In the genomic region with DNA sequence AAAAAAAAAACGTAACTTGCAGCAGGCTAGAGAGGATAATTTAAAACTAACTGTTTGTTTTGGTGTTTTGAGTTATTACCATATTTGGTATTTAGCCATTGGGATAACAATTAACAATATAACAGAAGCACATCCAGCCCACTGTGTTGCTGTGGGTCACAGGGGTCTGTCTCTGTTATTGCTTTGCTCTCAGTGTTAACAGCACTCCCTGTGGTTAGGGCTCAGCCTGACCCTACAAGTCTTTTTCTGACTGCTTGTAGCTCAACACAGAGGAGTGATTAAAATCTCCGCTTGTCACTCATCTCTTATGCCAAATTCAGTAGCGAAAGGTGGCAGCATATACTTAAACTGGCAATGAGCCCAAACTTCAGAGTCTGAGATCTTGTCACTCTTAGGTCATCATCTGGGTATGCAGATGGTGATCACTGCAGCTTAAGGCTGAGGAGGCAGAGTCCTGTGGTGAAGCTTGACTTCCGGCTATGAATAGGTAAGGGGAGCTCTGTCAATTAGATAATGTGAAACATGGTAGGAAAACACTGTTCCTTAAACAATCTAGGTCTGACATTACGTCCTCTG, we compare ENCODE assay signal across 14 cellular contexts.
DNase-seq lines count a peak whose midpoint lies in the region; ATAC-seq, FAIRE-seq and TF ChIP-seq lines count a peak whose summit lies in the region.
"Had no signal": no experiment of that assay in that cellular context is flagged by ENCODE, and none has a peak within 500 bp of the region (broad histone marks: within the 10 kb centered on the region; RNA-seq: fewer than 3 reads in every experiment).

No MANE protein-coding gene starts in this region.

- peak overlapping the region; percentile 4 for H3K4me2 ChIP-seq in osteoblast (ENCODE audit: insufficient read depth, low read length)

- no peak overlapping the region for H3K4me3 Mint-ChIP-seq in endothelial cell (ENCODE audit: unreplicated experiment)
- H3K4me3 Mint-ChIP-seq: CD4-positive, alpha-beta memory T cell had no signal

- H3K27me3 Mint-ChIP-seq in endothelial cell (ENCODE audit: unreplicated experiment) = no peaks in the 10 kb centered on the region

- H2AFZ ChIP-seq in osteoblast (ENCODE audit: low read length) = no peak overlapping the region

- no peak for TF ChIP-seq POLR2A in body of pancreas (IDR thresholded peaks at IDR 0.05)

- H3K9me3 ChIP-seq in HEK293 (ENCODE audit: control insufficient read depth, insufficient read depth, low read depth, low read length) (no peaks in the 10 kb centered on the region), osteoblast (ENCODE audit: low read depth, low read length) (no peaks in the 10 kb centered on the region), body of pancreas (no peaks in the 10 kb centered on the region), pancreas (no peaks in the 10 kb centered on the region)
- H3K9me3 ChIP-seq: mucosa of descending colon, upper lobe of right lung had no signal

- POLR2A ChIA-PET in HEK293 (lab: Yijun Ruan, JAX) = interaction anchor here (0.6 kb wide), 1 partner anchor 459 kb away, joined by 9 read pairs; no protein-coding TSS in a partner anchor

- H3K27ac Mint-ChIP-seq in endothelial cell (ENCODE audit: unreplicated experiment) = peak overlapping the region; percentile 34
- H3K27ac Mint-ChIP-seq: CD4-positive, alpha-beta memory T cell had no signal

- intact Hi-C loops in body of pancreas (cut with DNase I) (loop anchor here (10.0 kb wide), 2 partner anchors 349 to 469 kb away; no protein-coding TSS in a partner anchor), pancreas (cut with DNase I) (loop anchor here in 1 of 3 donors (10.0 kb wide), 1 partner anchor 469 kb away; no protein-coding TSS in a partner anchor)

- no peaks in the 10 kb centered on the region for H3K79me2 ChIP-seq in osteoblast (ENCODE audit: insufficient read depth, low read length)

- CTCF ChIA-PET in HEK293 (lab: Yijun Ruan, JAX) = interaction anchor here (0.7 to 2.5 kb wide), 6 partner anchors 54 to 469 kb away, joined by 3 to 11 read pairs (median 3); partner anchors contain the start of gene SCN2A

- no peaks in the 10 kb centered on the region for H4K20me1 ChIP-seq in osteoblast (ENCODE audit: insufficient read depth, low read length)

- FAIRE-seq in pancreas (lab: Jason Lieb, UNC) = no peak
- FAIRE-seq: HepG2 had no signal

- H3K27ac ChIP-seq in HEK293 (ENCODE audit: extremely low read depth, low read depth, low read length) (no peak overlapping the region), osteoblast (ENCODE audit: low read depth, low read length) (no peak overlapping the region), body of pancreas (no peak overlapping the region), pancreas (no peak overlapping the region)
- H3K27ac ChIP-seq: skin epidermis, upper lobe of right lung had no signal

- peaks cover 4% of the 10 kb centered on the region for H3K36me3 Mint-ChIP-seq in endothelial cell (ENCODE audit: low read depth, unreplicated experiment)
- H3K36me3 Mint-ChIP-seq: CD4-positive, alpha-beta memory T cell had no signal

- H3K4me3 ChIP-seq in HEK293 (ENCODE audit: low read depth, low read length) (no peak overlapping the region), osteoblast (ENCODE audit: insufficient read depth, low read length) (no peak overlapping the region), body of pancreas (no peak overlapping the region), pancreas (no peak overlapping the region)
- H3K4me3 ChIP-seq: mucosa of descending colon, skin epidermis, upper lobe of right lung had no signal

- H3K27me3 ChIP-seq in osteoblast (ENCODE audit: insufficient read depth, low read length) (no peaks in the 10 kb centered on the region), body of pancreas (no peaks in the 10 kb centered on the region), pancreas (no peaks in the 10 kb centered on the region)
- H3K27me3 ChIP-seq: upper lobe of right lung had no signal

- peak; percentile 86 for DNase-seq in NCI-H748 (lab: John Stamatoyannopoulos, UW; ENCODE audit: unreplicated experiment)
- DNase-seq in endothelial cell (ENCODE audit: low spot score) = no peak
- no peak for DNase-seq in osteoblast (ENCODE audit: insufficient read length, low spot score, missing footprints)
- DNase-seq in body of pancreas = no peak
- no peak for DNase-seq in NCI-H1092 treated with DMSO at 0.1 percent for 48 hours (lab: John Stamatoyannopoulos, UW)
- DNase-seq in pancreas = no peak
- DNase-seq in activated gamma-delta T cell treated with Interleukin-2 at 50 U/mL for 16 hours = no peak
- DNase-seq: activated effector memory CD4-positive, alpha-beta T cell treated with Interleukin-2 at 50 U/mL for 16 hours; CD4-positive, alpha-beta memory T cell; mucosa of descending colon; upper lobe of right lung had no signal

- WGBS in body of pancreas, 2 donors = 60 to 68% methylated on average over 5 of the region's 5 CpGs
- WGBS in pancreas, 2 donors = 57 to 66% methylated on average over 5 of the region's 5 CpGs

- H3K9me3 Mint-ChIP-seq in endothelial cell (ENCODE audit: unreplicated experiment) = no peaks in the 10 kb centered on the region
- H3K9me3 Mint-ChIP-seq: CD4-positive, alpha-beta memory T cell had no signal

- peaks cover 33% of the 10 kb centered on the region for H3K4me1 Mint-ChIP-seq in endothelial cell (ENCODE audit: unreplicated experiment)
- H3K4me1 Mint-ChIP-seq: CD4-positive, alpha-beta memory T cell had no signal

- TF ChIP-seq CTCF in HEK293 (tag by site-specific recombination; IDR thresholded peaks at IDR 0.05) (no peak; the same call in 1 of the 2 replicates), endothelial cell (IDR thresholded peaks at IDR 0.05; ENCODE audit: unreplicated experiment) (no peak), osteoblast (IDR thresholded peaks at IDR 0.05; ENCODE audit: extremely low read depth, low read depth, low read length) (no peak), body of pancreas (IDR thresholded peaks at IDR 0.05) (no peak), pancreas (IDR thresholded peaks at IDR 0.05) (no peak)

- H3K36me3 ChIP-seq in HEK293 (ENCODE audit: control insufficient read depth in 2 of 2, insufficient read depth in 1 of 2, low read length in 2 of 2) = no peaks in the 10 kb centered on the region
- no peaks in the 10 kb centered on the region for H3K36me3 ChIP-seq in osteoblast (ENCODE audit: insufficient read depth, low read length)
- no peaks in the 10 kb centered on the region for H3K36me3 ChIP-seq in body of pancreas (replicated peaks in 1 of 2; ENCODE audit: insufficient read depth in 1 of 2, low read depth in 2 of 2)
- no peaks in the 10 kb centered on the region for H3K36me3 ChIP-seq in pancreas
- H3K36me3 ChIP-seq: upper lobe of right lung had no signal

- H3K4me1 ChIP-seq in HEK293 (ENCODE audit: control insufficient read depth, insufficient read depth, low read length) (peaks cover 15% of the 10 kb centered on the region), osteoblast (ENCODE audit: insufficient read depth, low read length) (no peaks in the 10 kb centered on the region), body of pancreas (no peaks in the 10 kb centered on the region), pancreas (no peaks in the 10 kb centered on the region)
- H3K4me1 ChIP-seq: upper lobe of right lung had no signal

- ATAC-seq in body of pancreas (no peak), pancreas (no peak)
- ATAC-seq: HepG2, mucosa of descending colon, upper lobe of right lung had no signal

TF ChIP-seq in HEK293, 187 proteins besides CTCF, POLR2A, EP300 and RAD21:
- TF ChIP-seq ZIC2 (tag by site-specific recombination; IDR thresholded peaks at IDR 0.05) (peak; percentile 25; the same call in 1 of the 2 replicates), ELK4 (IDR thresholded peaks at IDR 0.05; ENCODE audit: borderline replicate concordance, low read depth, low read length) (no peak), OSR2 (tag by site-specific recombination; IDR thresholded peaks at IDR 0.05) (peak; percentile 71), ZNF629 (tag by site-specific recombination; IDR thresholded peaks at IDR 0.05) (no peak), ZNF366 (tag by site-specific recombination; conservative IDR thresholded peaks at IDR 0.05) (0 out of 2 replicates have a peak, but pooled peaks have one; percentile 17), ZNF843 (tag by site-specific recombination; IDR thresholded peaks at IDR 0.05) (0 out of 2 replicates have a peak, but pooled peaks have one; percentile 23)
